9 cellular contexts compared by ENCODE assay signal in the genomic region with DNA sequence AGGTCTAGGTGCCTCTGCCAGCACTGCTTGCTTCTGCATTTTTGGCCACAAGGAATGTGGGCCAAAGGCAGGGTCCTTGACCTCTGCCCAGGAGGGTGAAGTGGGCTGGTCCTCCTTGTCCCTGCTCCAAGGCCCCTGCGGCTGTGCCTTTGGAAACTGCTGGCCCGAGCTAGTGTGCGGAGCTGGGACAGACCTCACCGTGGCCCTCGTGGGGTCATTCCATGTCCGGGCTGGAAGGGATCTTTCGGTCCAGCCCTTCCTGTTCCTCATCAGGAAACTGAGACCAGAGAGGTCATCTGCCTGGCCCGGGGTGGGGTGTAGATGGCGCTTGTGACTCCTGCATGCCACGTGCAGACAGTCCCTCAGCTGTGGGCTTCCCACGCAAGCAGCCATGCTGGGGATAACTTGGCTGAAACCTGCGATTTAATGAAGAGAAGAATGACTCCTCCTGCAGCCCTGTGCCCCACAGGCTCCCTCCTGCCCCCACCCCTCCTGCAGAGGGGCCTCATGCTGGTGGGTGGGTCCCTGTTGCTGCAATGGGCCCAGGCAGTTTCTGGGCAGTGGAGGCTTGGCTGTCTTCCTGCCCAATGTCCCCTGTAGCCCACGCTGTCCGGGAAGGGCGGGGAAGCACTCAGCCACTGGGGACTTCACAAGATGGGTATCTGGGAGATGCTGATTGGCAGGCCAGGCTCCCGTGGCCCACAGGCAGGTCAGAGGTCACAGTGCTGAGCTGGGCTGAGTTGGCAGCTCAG.
DNase-seq lines count a peak whose midpoint lies in the region; ATAC-seq and TF ChIP-seq lines count a peak whose summit lies in the region.
"Had no signal": no experiment of that assay in that cellular context is flagged by ENCODE, and none has a peak within 500 bp of the region (broad histone marks: within the 10 kb centered on the region; RNA-seq: fewer than 3 reads in every experiment).

No MANE protein-coding gene starts in this region.

- no peak overlapping the region for H3K9ac ChIP-seq in fibroblast of lung (ENCODE audit: insufficient read depth, low read length)
- no peak overlapping the region for H3K9ac ChIP-seq in neuronal stem cell (ENCODE audit: low read depth, low read length, poor library complexity)

- peak overlapping the region; percentile 32 for H3K4me2 ChIP-seq in fibroblast of lung (ENCODE audit: extremely low read depth, insufficient read depth, low read length)
- no peak overlapping the region for H3K4me2 ChIP-seq in neuronal stem cell (ENCODE audit: insufficient read depth, low read length, poor library complexity, severe bottlenecking)

- POLR2A ChIA-PET in RWPE1 (lab: Yijun Ruan, JAX; ENCODE audit: low non-redundant PET), result no interaction called here

- H3K4me1 ChIP-seq in BE2C, result peaks cover 70% of the 10 kb centered on the region
- H3K4me1 ChIP-seq in fibroblast of lung (ENCODE audit: control insufficient read depth, extremely low read depth, insufficient read depth, low read length), result peaks cover 59% of the 10 kb centered on the region
- peaks cover 75 to 78% of the 10 kb centered on the region in 2 donors for H3K4me1 ChIP-seq in neuronal stem cell (ENCODE audit: control insufficient read depth in 2 of 2, insufficient read depth in 1 of 2, low read depth in 1 of 2, low read length in 2 of 2)

- peaks cover 91% of the 10 kb centered on the region for H3K79me2 ChIP-seq in fibroblast of lung (ENCODE audit: control insufficient read depth, insufficient read depth, low read length)

- CTCF ChIA-PET in RWPE1 (lab: Yijun Ruan, JAX), result interaction anchor here (1.3 kb wide), 1 partner anchor 44 kb away, joined by 4 read pairs; no protein-coding TSS in a partner anchor

- H3K27me3 ChIP-seq in BE2C (no peaks in the 10 kb centered on the region), fibroblast of lung (ENCODE audit: control insufficient read depth, insufficient read depth, low read length) (no peaks in the 10 kb centered on the region), neuronal stem cell (ENCODE audit: control insufficient read depth in 3 of 3, insufficient read depth in 3 of 3, low read depth in 1 of 3, low read length in 3 of 3) (no peaks in the 10 kb centered on the region)

- DNase-seq in BE2C (peak; percentile 41), RWPE1 (ENCODE audit: low spot score) (no peak), fibroblast of lung (ENCODE audit: low read depth in 2 of 2) (peak in 1 of 2 donors; percentile 75), neuronal stem cell (ENCODE audit: low spot score) (no peak), DMS 273 treated with DMSO at 0.1 percent for 48 hours (lab: John Stamatoyannopoulos, UW) (no peak), inferior parietal cortex (ENCODE audit: extremely low spot score) (no peak)
- DNase-seq: KBM-7 had no signal

- H3K36me3 ChIP-seq in BE2C (peaks cover 4% of the 10 kb centered on the region), fibroblast of lung (ENCODE audit: control insufficient read depth, insufficient read depth, low read length) (peaks cover 14% of the 10 kb centered on the region), neuronal stem cell (replicated peaks in 1 of 2; ENCODE audit: control insufficient read depth in 2 of 2, insufficient read depth in 2 of 2, low read length in 2 of 2) (peaks cover 4% of the 10 kb centered on the region in 2 donors)

- H3K4me3 ChIP-seq in BE2C (ENCODE audit: low read depth, low read length) (no peak overlapping the region), fibroblast of lung (replicated peaks in 1 of 4; ENCODE audit: control extremely low read depth in 1 of 4, insufficient read depth in 1 of 4, low read depth in 3 of 4, low read length in 4 of 4) (no peak overlapping the region), neuronal stem cell (ENCODE audit: low read length in 2 of 2) (no peak overlapping the region)

- TF ChIP-seq CTCF in BE2C (IDR thresholded peaks at IDR 0.05; ENCODE audit: low read depth, low read length) (no peak), RWPE1 (conservative IDR thresholded peaks at IDR 0.05; ENCODE audit: low read depth) (no peak), fibroblast of lung (conservative IDR thresholded peaks at IDR 0.05 in 1 of 2, IDR thresholded peaks at IDR 0.05 in 1 of 2; ENCODE audit: low read depth in 1 of 2, low read length in 2 of 2) (no peak)

- H4K91ac ChIP-seq in neuronal stem cell (ENCODE audit: low read depth, low read length, poor library complexity), result no peak overlapping the region

- H2AFZ ChIP-seq in fibroblast of lung (ENCODE audit: low read length), result no peak overlapping the region
- H2AFZ ChIP-seq in neuronal stem cell (ENCODE audit: low read length), result no peak overlapping the region

- H2BK120ac ChIP-seq in neuronal stem cell (ENCODE audit: low read depth, low read length), result peak overlapping the region; percentile 17

- H3K27ac ChIP-seq in RWPE1, result peak overlapping the region; percentile 91
- H3K27ac ChIP-seq in fibroblast of lung (ENCODE audit: insufficient read depth, low read length), result peak overlapping the region; percentile 65
- H3K27ac ChIP-seq in neuronal stem cell (replicated peaks; ENCODE audit: low read length), result peak overlapping the region; percentile 42

- H3K18ac ChIP-seq in neuronal stem cell (ENCODE audit: low read length), result peak overlapping the region; percentile 94

- H3K9me3 ChIP-seq in BE2C (no peaks in the 10 kb centered on the region), fibroblast of lung (ENCODE audit: control insufficient read depth, insufficient read depth, low read depth, low read length) (no peaks in the 10 kb centered on the region), neuronal stem cell (replicated peaks in 1 of 2; ENCODE audit: control insufficient read depth in 2 of 2, insufficient read depth in 1 of 2, low read depth in 1 of 2, low read length in 2 of 2) (no peaks in the 10 kb centered on the region)

- WGBS in neuronal stem cell (ENCODE audit: extremely low coverage in 2 of 2, insufficient read length in 2 of 2, insufficient replicate concordance in 1 of 2), 2 donors, result no CpG with 5 or more reads among the region's 16 CpGs

- ATAC-seq in HG02571 (IDR thresholded peaks at IDR 0.05; ENCODE audit: unreplicated experiment) (no peak), HG03442 (IDR thresholded peaks at IDR 0.05; ENCODE audit: unreplicated experiment) (no peak)

- no peaks in the 10 kb centered on the region for H4K20me1 ChIP-seq in fibroblast of lung (ENCODE audit: control insufficient read depth, extremely low read depth, insufficient read depth, low read length)

- H2BK12ac ChIP-seq in neuronal stem cell (ENCODE audit: low read length), result no peak overlapping the region

- H3K4ac ChIP-seq in neuronal stem cell (ENCODE audit: low read length), result no peak overlapping the region

- peaks cover 38% of the 10 kb centered on the region for H3K79me1 ChIP-seq in neuronal stem cell (ENCODE audit: low read depth, low read length)

- peak overlapping the region; percentile 84 for H2BK5ac ChIP-seq in neuronal stem cell (ENCODE audit: low read length)

- peak overlapping the region; percentile 38 for H2BK15ac ChIP-seq in neuronal stem cell (ENCODE audit: low read length)

- H2AK5ac ChIP-seq in neuronal stem cell (ENCODE audit: low read depth, low read length), result peak overlapping the region; percentile 92

- H3K14ac ChIP-seq in neuronal stem cell (ENCODE audit: low read length), result peak overlapping the region; percentile 85

- H4K8ac ChIP-seq in neuronal stem cell (ENCODE audit: low read depth, low read length), result no peak overlapping the region

- H3K23ac ChIP-seq in neuronal stem cell (ENCODE audit: low read depth, low read length, poor library complexity), result peak overlapping the region; percentile 60
